8 cellular contexts compared by ENCODE assay signal in the genomic region with DNA sequence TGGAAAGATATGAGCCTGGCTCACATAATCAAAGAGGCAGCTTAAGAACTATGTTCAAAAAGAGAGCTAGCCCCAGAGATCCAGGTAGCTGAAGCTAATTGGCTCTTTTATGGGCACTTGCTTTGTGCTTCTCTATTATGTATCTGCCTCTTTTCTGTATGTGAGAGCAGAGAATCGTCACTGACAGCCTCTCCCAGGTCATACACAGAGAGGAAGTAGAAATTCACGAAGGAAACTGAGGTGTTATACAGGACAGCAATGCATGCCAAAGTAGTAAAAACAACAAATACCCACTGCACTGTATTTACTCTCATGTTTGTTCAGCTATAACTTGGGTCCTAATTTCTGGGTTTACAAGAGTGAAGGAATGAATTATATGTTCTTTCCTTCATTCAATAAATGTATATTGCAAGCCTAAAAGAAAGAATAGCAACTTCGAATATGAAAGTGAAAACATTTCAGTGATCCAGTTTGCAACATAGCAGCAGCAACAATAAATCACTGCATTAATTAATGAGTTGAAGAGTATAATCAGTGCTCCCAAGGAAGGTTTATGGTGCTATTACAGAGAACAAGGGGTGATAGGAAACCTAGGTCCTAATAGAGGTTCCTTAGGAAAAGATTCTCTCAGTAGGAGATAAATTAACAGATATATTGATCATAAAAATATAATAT. TPM values are rescaled to one million over a fixed set of nuclear protein-coding genes. Genes with fewer than 3 reads are reported as not detected.
DNase-seq lines count a peak whose midpoint lies in the region; ATAC-seq and TF ChIP-seq lines count a peak whose summit lies in the region.

No MANE protein-coding gene starts in this region.

- peak overlapping the region; percentile 26 for H2AFZ ChIP-seq in ACC112 (ENCODE audit: low read length, unreplicated experiment)

- no peak overlapping the region for H3K27ac ChIP-seq in ACC112 (ENCODE audit: low read depth, low read length)
- no peak overlapping the region for H3K27ac ChIP-seq in thyroid gland

- in situ Hi-C loops in G401 (cut with HindIII; ENCODE audit: low sequenced_read_pairs), result no loop called here

- intact Hi-C loops in thyroid gland (cut with DNase I), result no loop called here

- H3K27me3 ChIP-seq in ACC112 (ENCODE audit: insufficient read depth, low read length), result no peaks in the 10 kb centered on the region
- H3K27me3 ChIP-seq in thyroid gland, result no peaks in the 10 kb centered on the region

- peak; percentile 83 for ATAC-seq in GM18867 (IDR thresholded peaks at IDR 0.05; ENCODE audit: unreplicated experiment)
- ATAC-seq in HG02870 (IDR thresholded peaks at IDR 0.05; ENCODE audit: unreplicated experiment), result peak; percentile 67

- H3K36me3 ChIP-seq in ACC112 (ENCODE audit: insufficient read depth, low read length) (no peaks in the 10 kb centered on the region), thyroid gland (no peaks in the 10 kb centered on the region)

- no peak for TF ChIP-seq POLR2A in thyroid gland (IDR thresholded peaks at IDR 0.05)

- DNase-seq in OCI-M1 (lab: John Stamatoyannopoulos, UW) (peak; percentile 64), G401 (ENCODE audit: low spot score) (no peak), islet precursor cell (no peak), GDM1 (lab: John Stamatoyannopoulos, UW) (no peak), thyroid gland (no peak)

- H3K79me2 ChIP-seq in ACC112 (ENCODE audit: control insufficient read depth, insufficient read depth, low read length, unreplicated experiment), result no peaks in the 10 kb centered on the region

- H3K4me1 ChIP-seq in ACC112 (ENCODE audit: control insufficient read depth, insufficient read depth, low read length, unreplicated experiment) (no peaks in the 10 kb centered on the region), thyroid gland (no peaks in the 10 kb centered on the region)

- 51 to 54% methylated on average over 3 of the region's 3 CpGs for WGBS in thyroid gland, 2 donors

- H3K4me3 ChIP-seq in ACC112 (ENCODE audit: low read depth, low read length), result peak overlapping the region; percentile 69
- no peak overlapping the region for H3K4me3 ChIP-seq in thyroid gland (replicated peaks in 1 of 3)

- H3K9me3 ChIP-seq in thyroid gland, result no peaks in the 10 kb centered on the region

- no peak for TF ChIP-seq CTCF in thyroid gland (IDR thresholded peaks at IDR 0.05)

RNA-seq across cellular contexts. Expression of a gene that starts 47.1 kb away (rescaled TPM):
- total RNA-seq in G401 (2014; rRNA removed; shearing (Covaris generic)), result 35.4 and 44.1 TPM in 2 replicates
- 10 to 100 TPM; 35.1 to 42.7 (median 38.1) TPM for total RNA-seq in thyroid gland
